Comparison of ENCODE assay signal across 24 cellular contexts in genomic region chr17:72811976-72812687, GRCh38.
"Had no signal": no experiment of that assay in that cellular context is flagged by ENCODE, and none has a peak within 500 bp of the region (broad histone marks: within the 10 kb centered on the region; RNA-seq: fewer than 3 reads in every experiment).

No MANE protein-coding gene starts in this region.

- H3K9me3 ChIP-seq: adrenal gland, neutrophil, pancreas, testis, uterus had no signal

- H3K36me3 ChIP-seq: adrenal gland, breast epithelium, gastrocnemius medialis, pancreas, uterus had no signal

- H3K4me2 ChIP-seq: smooth muscle cell had no signal

- DNase-seq: activated CD8-positive, alpha-beta memory T cell treated with anti-CD3 and anti-CD28 coated beads for 24 hours; activated CD8-positive, alpha-beta memory T cell treated with anti-CD3 and anti-CD28 coated beads, Interleukin-2, amount 50 U/mL, for 4 hours; activated T-cell treated with anti-CD3 and anti-CD28 coated beads, Interleukin-2, amount 50 U/mL, for 24 hours; adrenal gland; cortex of kidney; gastrocnemius medialis; hypothalamus; islet precursor cell; left cardiac atrium; pancreas; right cardiac atrium; stimulated activated CD4-positive, alpha-beta T cell treated with anti-CD3 and anti-CD28 coated beads, Interleukin-15, amount 100 ng/mL, for 24 hours; stimulated activated naive B cell treated with anti-CD40 and anti-IgM and Interleukin-4, amounts not matched to agents 10 μg/mL and 1 μg/mL and 100 μg/mL, for 72 hours; T-helper 1 cell; testis; uterus had no signal

- FAIRE-seq: astrocyte, endometrium, pancreas, TTC549 had no signal

- H3K4me3 ChIP-seq: adrenal gland, breast epithelium, gastrocnemius medialis, pancreas, smooth muscle cell, testis, uterus had no signal

- H3K4me1 ChIP-seq: adrenal gland, breast epithelium, gastrocnemius medialis, pancreas, testis, uterus had no signal

- H3K27ac ChIP-seq: adrenal gland, breast epithelium, gastrocnemius medialis, neutrophil, pancreas, testis, uterus had no signal

- ATAC-seq: activated T-helper 17 cell treated with anti-CD3 and anti-CD28 coated beads, Interleukin-2, amount 50 U/mL, for 72 hours; gastrocnemius medialis; natural killer cell treated with Interleukin-12 subunit alpha and Interleukin-12 subunit beta and Interleukin-15 and Interleukin-18, amount 100 ng/mL, for 72 hours; pancreas; right cardiac atrium; stimulated activated naive B cell treated with anti-CD40 and anti-IgM and Interleukin-4, amounts not matched to agents 10 μg/mL and 1 μg/mL and 100 μg/mL, for 72 hours had no signal

- H3K27me3 ChIP-seq: adrenal gland, breast epithelium, gastrocnemius medialis, neutrophil, pancreas, testis, uterus had no signal
